1 cellular context compared by ENCODE assay signal in the genomic region with DNA sequence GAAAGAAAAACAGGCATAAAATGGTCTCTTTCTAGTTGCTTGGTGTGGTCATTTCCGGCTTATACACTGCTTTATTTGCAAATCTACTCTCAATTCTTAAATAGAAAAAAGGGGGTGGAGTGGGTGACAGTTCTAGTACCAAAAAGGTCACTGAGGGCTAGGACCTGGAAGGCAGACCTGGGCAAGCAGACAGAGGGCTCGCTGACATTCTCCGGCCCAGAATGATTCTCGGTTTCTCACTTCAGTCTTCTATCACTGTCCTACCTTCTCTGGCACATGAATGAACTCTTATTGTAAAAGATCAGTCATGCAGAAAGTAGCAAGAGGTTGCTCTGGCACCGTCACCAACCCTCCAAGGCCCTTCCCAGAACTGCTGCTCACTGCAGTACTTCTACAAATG.
TF ChIP-seq lines count a peak whose summit lies in the region.

No MANE protein-coding gene starts in this region.

TF ChIP-seq in HCT116, 20 proteins besides CTCF, POLR2A, EP300 and RAD21 (continued from another document):
- TF ChIP-seq, protein P1, sequence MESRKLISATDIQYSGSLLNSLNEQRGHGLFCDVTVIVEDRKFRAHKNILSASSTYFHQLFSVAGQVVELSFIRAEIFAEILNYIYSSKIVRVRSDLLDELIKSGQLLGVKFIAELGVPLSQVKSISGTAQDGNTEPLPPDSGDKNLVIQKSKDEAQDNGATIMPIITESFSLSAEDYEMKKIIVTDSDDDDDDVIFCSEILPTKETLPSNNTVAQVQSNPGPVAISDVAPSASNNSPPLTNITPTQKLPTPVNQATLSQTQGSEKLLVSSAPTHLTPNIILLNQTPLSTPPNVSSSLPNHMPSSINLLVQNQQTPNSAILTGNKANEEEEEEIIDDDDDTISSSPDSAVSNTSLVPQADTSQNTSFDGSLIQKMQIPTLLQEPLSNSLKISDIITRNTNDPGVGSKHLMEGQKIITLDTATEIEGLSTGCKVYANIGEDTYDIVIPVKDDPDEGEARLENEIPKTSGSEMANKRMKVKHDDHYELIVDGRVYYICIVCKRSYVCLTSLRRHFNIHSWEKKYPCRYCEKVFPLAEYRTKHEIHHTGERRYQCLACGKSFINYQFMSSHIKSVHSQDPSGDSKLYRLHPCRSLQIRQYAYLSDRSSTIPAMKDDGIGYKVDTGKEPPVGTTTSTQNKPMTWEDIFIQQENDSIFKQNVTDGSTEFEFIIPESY (IDR thresholded peaks at IDR 0.05; ENCODE audit: extremely low read depth, insufficient replicate concordance, low read length) = no peak
- TF ChIP-seq CBX3 (IDR thresholded peaks at IDR 0.05; ENCODE audit: low read depth) (no peak), ZNF274 (IDR thresholded peaks at IDR 0.05; ENCODE audit: low read depth, low read length) (no peak), SRF (IDR thresholded peaks at IDR 0.05; ENCODE audit: low read depth) (no peak), SIN3A (IDR thresholded peaks at IDR 0.05; ENCODE audit: low read depth) (no peak; the same call in 1 of the 2 replicates), FOSL1 (IDR thresholded peaks at IDR 0.05; ENCODE audit: low read depth) (no peak), EZH2phosphoT487 (IDR thresholded peaks at IDR 0.05; ENCODE audit: borderline replicate concordance) (no peak), ZFX (IDR thresholded peaks at IDR 0.05) (no peak), YY1 (IDR thresholded peaks at IDR 0.05; ENCODE audit: extremely low read depth, insufficient replicate concordance, low read depth, low read length) (no peak), SP1 (IDR thresholded peaks at IDR 0.05; ENCODE audit: low read depth) (no peak), EGR1 (IDR thresholded peaks at IDR 0.05; ENCODE audit: low read depth) (no peak), POLR2AphosphoS5 (IDR thresholded peaks at IDR 0.05; ENCODE audit: low read depth, low read length) (no peak), EZH2 (IDR thresholded peaks at IDR 0.05) (no peak)
- TF ChIP-seq, protein P2, sequence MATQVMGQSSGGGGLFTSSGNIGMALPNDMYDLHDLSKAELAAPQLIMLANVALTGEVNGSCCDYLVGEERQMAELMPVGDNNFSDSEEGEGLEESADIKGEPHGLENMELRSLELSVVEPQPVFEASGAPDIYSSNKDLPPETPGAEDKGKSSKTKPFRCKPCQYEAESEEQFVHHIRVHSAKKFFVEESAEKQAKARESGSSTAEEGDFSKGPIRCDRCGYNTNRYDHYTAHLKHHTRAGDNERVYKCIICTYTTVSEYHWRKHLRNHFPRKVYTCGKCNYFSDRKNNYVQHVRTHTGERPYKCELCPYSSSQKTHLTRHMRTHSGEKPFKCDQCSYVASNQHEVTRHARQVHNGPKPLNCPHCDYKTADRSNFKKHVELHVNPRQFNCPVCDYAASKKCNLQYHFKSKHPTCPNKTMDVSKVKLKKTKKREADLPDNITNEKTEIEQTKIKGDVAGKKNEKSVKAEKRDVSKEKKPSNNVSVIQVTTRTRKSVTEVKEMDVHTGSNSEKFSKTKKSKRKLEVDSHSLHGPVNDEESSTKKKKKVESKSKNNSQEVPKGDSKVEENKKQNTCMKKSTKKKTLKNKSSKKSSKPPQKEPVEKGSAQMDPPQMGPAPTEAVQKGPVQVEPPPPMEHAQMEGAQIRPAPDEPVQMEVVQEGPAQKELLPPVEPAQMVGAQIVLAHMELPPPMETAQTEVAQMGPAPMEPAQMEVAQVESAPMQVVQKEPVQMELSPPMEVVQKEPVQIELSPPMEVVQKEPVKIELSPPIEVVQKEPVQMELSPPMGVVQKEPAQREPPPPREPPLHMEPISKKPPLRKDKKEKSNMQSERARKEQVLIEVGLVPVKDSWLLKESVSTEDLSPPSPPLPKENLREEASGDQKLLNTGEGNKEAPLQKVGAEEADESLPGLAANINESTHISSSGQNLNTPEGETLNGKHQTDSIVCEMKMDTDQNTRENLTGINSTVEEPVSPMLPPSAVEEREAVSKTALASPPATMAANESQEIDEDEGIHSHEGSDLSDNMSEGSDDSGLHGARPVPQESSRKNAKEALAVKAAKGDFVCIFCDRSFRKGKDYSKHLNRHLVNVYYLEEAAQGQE (IDR thresholded peaks at IDR 0.05; ENCODE audit: low read depth) = no peak
- TF ChIP-seq, protein P3, sequence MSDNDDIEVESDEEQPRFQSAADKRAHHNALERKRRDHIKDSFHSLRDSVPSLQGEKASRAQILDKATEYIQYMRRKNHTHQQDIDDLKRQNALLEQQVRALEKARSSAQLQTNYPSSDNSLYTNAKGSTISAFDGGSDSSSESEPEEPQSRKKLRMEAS (IDR thresholded peaks at IDR 0.05) = no peak
